ENCODE assay signal across 27 cellular contexts in the genomic region with DNA sequence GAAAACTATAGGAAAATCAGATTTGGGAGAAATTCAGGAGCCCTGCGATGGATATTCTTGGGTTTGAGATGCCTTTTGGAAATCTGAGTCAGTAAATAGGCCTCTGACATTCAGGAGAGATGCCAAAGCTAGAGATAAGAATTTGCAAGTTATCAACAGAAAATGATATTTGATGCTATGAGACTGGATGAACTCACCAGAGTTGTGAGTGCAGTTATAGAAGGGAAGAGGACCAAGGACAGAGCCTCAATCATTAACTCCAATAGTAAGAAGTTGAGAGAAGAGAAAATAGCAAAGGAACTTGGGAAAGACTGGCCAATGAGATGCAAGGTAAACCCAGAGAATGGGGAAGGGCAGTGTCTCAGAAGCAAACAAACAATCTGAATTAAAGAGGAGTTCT. TPM values are rescaled to one million over a fixed set of nuclear protein-coding genes. Genes with fewer than 3 reads are reported as not detected.
DNase-seq lines count a peak whose midpoint lies in the region; ATAC-seq and TF ChIP-seq lines count a peak whose summit lies in the region.
"Had no signal": no experiment of that assay in that cellular context is flagged by ENCODE, and none has a peak within 500 bp of the region (broad histone marks: within the 10 kb centered on the region; RNA-seq: fewer than 3 reads in every experiment).

No MANE protein-coding gene starts in this region.

- BruUV-seq in PC-3 (replicated peaks; lab: Mats Ljungman, UMichigan): TSS peak; percentile 95

- peak; percentile 41 for ATAC-seq in GM18511 (IDR thresholded peaks at IDR 0.05; ENCODE audit: unreplicated experiment)
- no peak for ATAC-seq in PC-3
- ATAC-seq: naive thymus-derived CD4-positive, alpha-beta T cell; stimulated activated effector memory CD8-positive, alpha-beta T cell treated with anti-CD3 and anti-CD28 coated beads, Interleukin-12 subunit alpha, Interleukin-12 subunit beta, amount 100 ng/mL, for 72 hours had no signal

- intact Hi-C loops in PC-3 (cut with micrococcal nuclease): no loop called here

- H3K27me3 ChIP-seq in PC-3 (ENCODE audit: low read length) (no peaks in the 10 kb centered on the region), osteoblast (ENCODE audit: insufficient read depth, low read length) (no peaks in the 10 kb centered on the region)
- H3K27me3 ChIP-seq: sigmoid colon, testis had no signal

- H3K9me2 ChIP-seq in PC-3 (replicated peaks; ENCODE audit: low read length): no peaks in the 10 kb centered on the region

- no peak overlapping the region for H3K9ac ChIP-seq in PC-3 (ENCODE audit: low read length)

- H3K4me2 ChIP-seq in PC-3 (ENCODE audit: low read length) (no peak overlapping the region), osteoblast (ENCODE audit: insufficient read depth, low read length) (no peak overlapping the region)

- TF ChIP-seq CTCF in PC-3 (conservative IDR thresholded peaks at IDR 0.05; ENCODE audit: low read depth, low read length) (no peak), fibroblast of the aortic adventitia (IDR thresholded peaks at IDR 0.05; ENCODE audit: insufficient read depth, low read length) (no peak), osteoblast (IDR thresholded peaks at IDR 0.05; ENCODE audit: extremely low read depth, low read depth, low read length) (no peak)

- peaks cover 7% of the 10 kb centered on the region for H3F3A ChIP-seq in PC-3 (ENCODE audit: low read length, unreplicated experiment)

- CTCF ChIA-PET in PC-3 (lab: Charles Lee): no interaction called here

- H2AFZ ChIP-seq in PC-3 (ENCODE audit: low read length) (no peak overlapping the region), osteoblast (ENCODE audit: low read length) (no peak overlapping the region)

- peak; percentile 18 for DNase-seq in NCI-H2171 treated with DMSO at 0.1 percent for 48 hours (lab: John Stamatoyannopoulos, UW)
- no peak for DNase-seq in NCI-H2171 (lab: John Stamatoyannopoulos, UW)
- no peak for DNase-seq in PC-3
- peak; percentile 32 for DNase-seq in fibroblast of the aortic adventitia (ENCODE audit: low read depth)
- no peak for DNase-seq in osteoblast (ENCODE audit: insufficient read length, low spot score, missing footprints)
- no peak for DNase-seq in SW 1271 (lab: John Stamatoyannopoulos, UW)
- no peak for DNase-seq in T1000 (lab: John Stamatoyannopoulos, UW)
- DNase-seq: activated CD4-positive, alpha-beta T cell treated with anti-CD3 and anti-CD28 coated beads, Interleukin-2, amount 50 U/mL, for 1 hour; activated naive CD8-positive, alpha-beta T cell treated with anti-CD3 and anti-CD28 coated beads, Interleukin-2, amount 10 ng/mL, durations not matched to agents 7 days and 5 days; AML-193; CD4-positive, alpha-beta T cell; central memory CD4-positive, alpha-beta T cell; H7; KBM-7; midbrain; naive thymus-derived CD4-positive, alpha-beta T cell; NCI-H1105 treated with DMSO at 0.1 percent for 48 hours; NCI-H1930; NCI-H446 treated with DMSO at 0.1 percent for 48 hours; NCI-H82; sigmoid colon; stimulated activated CD4-positive, alpha-beta T cell treated with anti-CD3 and anti-CD28 coated beads, Interleukin-4, amount 100 ng/mL, for 24 hours; testis had no signal

- POLR2A ChIA-PET in PC-3 (lab: Charles Lee; ENCODE audit: unreplicated experiment): no interaction called here

- no peaks in the 10 kb centered on the region for H3K36me3 ChIP-seq in PC-3 (ENCODE audit: low read depth, low read length)
- H3K36me3 ChIP-seq in osteoblast (ENCODE audit: insufficient read depth, low read length): no peaks in the 10 kb centered on the region
- H3K36me3 ChIP-seq: prostate gland, sigmoid colon had no signal

- no peaks in the 10 kb centered on the region for H4K20me1 ChIP-seq in PC-3 (ENCODE audit: low read length)
- H4K20me1 ChIP-seq in osteoblast (ENCODE audit: insufficient read depth, low read length): no peaks in the 10 kb centered on the region

- H3K4me1 ChIP-seq in PC-3 (ENCODE audit: insufficient read depth, low read length) (peaks cover 23% of the 10 kb centered on the region), osteoblast (ENCODE audit: insufficient read depth, low read length) (peaks cover 19% of the 10 kb centered on the region)
- H3K4me1 ChIP-seq: prostate gland, sigmoid colon, testis had no signal

- no peak overlapping the region for H3K27ac ChIP-seq in PC-3 (ENCODE audit: low read length)
- H3K27ac ChIP-seq in osteoblast (ENCODE audit: low read depth, low read length): no peak overlapping the region
- H3K27ac ChIP-seq: 22Rv1, prostate gland, sigmoid colon, testis had no signal

- H3K4me3 ChIP-seq in PC-3 (ENCODE audit: low read length): no peak overlapping the region
- no peak overlapping the region for H3K4me3 ChIP-seq in fibroblast of the aortic adventitia (ENCODE audit: low read depth, low read length)
- H3K4me3 ChIP-seq in osteoblast (ENCODE audit: insufficient read depth, low read length): no peak overlapping the region
- H3K4me3 ChIP-seq: prostate gland, sigmoid colon, testis had no signal

- H3K79me2 ChIP-seq in PC-3 (ENCODE audit: low read length): no peaks in the 10 kb centered on the region
- H3K79me2 ChIP-seq in osteoblast (ENCODE audit: insufficient read depth, low read length): no peaks in the 10 kb centered on the region

- H3K9me3 ChIP-seq in PC-3 (ENCODE audit: low read length): no peaks in the 10 kb centered on the region; the same call in 1 of the 2 replicates
- no peaks in the 10 kb centered on the region for H3K9me3 ChIP-seq in osteoblast (ENCODE audit: low read depth, low read length)
- H3K9me3 ChIP-seq: prostate gland, testis had no signal

RNA-seq across cellular contexts. Expression of a gene that starts 7.9 kb away (rescaled TPM):
- total RNA-seq in PC-3 (2014; rRNA removed) (23.7 and 28.3 TPM in 2 replicates), fibroblast of the aortic adventitia (ENCODE audit: low replicate concordance) (27.2 and 46.4 TPM in 2 replicates), osteoblast (55.7 and 56.9 TPM in 2 replicates)

Comparison
In these comparisons a context has a peak if more than half of its experiments do, and no peak if none do; other contexts are left out.
1. DNase-seq: peak in NCI-H2171 treated with DMSO at 0.1 percent for 48 hours (single experiment) and fibroblast of the aortic adventitia (single experiment); none in NCI-H2171 (single experiment), PC-3 (single experiment), osteoblast (single experiment), SW 1271 (0 of 2) and T1000 (single experiment).